Comparison of ENCODE assay signal across 8 cellular contexts in genomic region chr4:159051245-159052071, GRCh38. TPM values are rescaled to one million over a fixed set of nuclear protein-coding genes. Genes with fewer than 3 reads are reported as not detected.
DNase-seq lines count a peak whose midpoint lies in the region; ATAC-seq and TF ChIP-seq lines count a peak whose summit lies in the region.

No MANE protein-coding gene starts in this region.

- DNase-seq in fibroblast of peridontal ligament (ENCODE audit: extremely low read depth) (peak; percentile 48), NCI-H1436 treated with DMSO at 0.1 percent for 48 hours (lab: John Stamatoyannopoulos, UW) (no peak), smooth muscle cell (lab: John Stamatoyannopoulos, UW; ENCODE audit: unreplicated experiment) (no peak), HPDE6-E6E7 (ENCODE audit: extremely low spot score) (no peak)
- DNase-seq in stimulated activated CD4-positive, alpha-beta T cell treated with anti-CD3 and anti-CD28 coated beads, Interleukin-4, amount 100 ng/mL, for 1 hour = no peak

- H3F3A ChIP-seq in smooth muscle cell (ENCODE audit: low read depth) = peaks cover 4% of the 10 kb centered on the region

- H3K79me2 ChIP-seq in smooth muscle cell (ENCODE audit: low read depth) = no peaks in the 10 kb centered on the region

- TF ChIP-seq CTCF in smooth muscle cell (IDR thresholded peaks at IDR 0.05; ENCODE audit: borderline replicate concordance, insufficient read depth, poor library complexity, severe bottlenecking) = no peak

- peaks cover 16% of the 10 kb centered on the region for H3K4me1 ChIP-seq in smooth muscle cell (ENCODE audit: low read depth)

- H3K36me3 ChIP-seq in smooth muscle cell (ENCODE audit: low read depth) = no peaks in the 10 kb centered on the region

- H2AFZ ChIP-seq in smooth muscle cell (ENCODE audit: low read depth) = no peak overlapping the region

- peak; percentile 90 for ATAC-seq in GM18498 (IDR thresholded peaks at IDR 0.05; ENCODE audit: unreplicated experiment)
- ATAC-seq in GM21367 (IDR thresholded peaks at IDR 0.05; ENCODE audit: unreplicated experiment) = peak; percentile 85
- ATAC-seq in HG03139 (IDR thresholded peaks at IDR 0.05; ENCODE audit: unreplicated experiment) = peak; percentile 80

- no peaks in the 10 kb centered on the region for H3K9me3 ChIP-seq in smooth muscle cell (replicated peaks; ENCODE audit: low read depth)

- WGBS in smooth muscle cell (ENCODE audit: low lambda C conversion rate) = 48% methylated on average over 7 of the region's 7 CpGs

- H3K9ac ChIP-seq in smooth muscle cell (ENCODE audit: low read depth) = no peak overlapping the region

- no peak overlapping the region for H3K4me3 ChIP-seq in smooth muscle cell

- no peaks in the 10 kb centered on the region for H3K27me3 ChIP-seq in smooth muscle cell (ENCODE audit: low read depth)

- no peaks in the 10 kb centered on the region for H4K20me1 ChIP-seq in smooth muscle cell (ENCODE audit: low read depth)

- no peak overlapping the region for H3K27ac ChIP-seq in smooth muscle cell (ENCODE audit: low read depth)

- no peak overlapping the region for H3K4me2 ChIP-seq in smooth muscle cell

RNA-seq across cellular contexts. Expression of gene RAPGEF2, which starts 51.4 kb away (rescaled TPM):
- total RNA-seq in smooth muscle cell = 44.7 and 60.1 TPM in 2 replicates
- polyA plus RNA-seq in smooth muscle cell = 6.8 and 7.4 TPM in 2 replicates
